Comparison of ENCODE assay signal across 8 cellular contexts in the genomic region with DNA sequence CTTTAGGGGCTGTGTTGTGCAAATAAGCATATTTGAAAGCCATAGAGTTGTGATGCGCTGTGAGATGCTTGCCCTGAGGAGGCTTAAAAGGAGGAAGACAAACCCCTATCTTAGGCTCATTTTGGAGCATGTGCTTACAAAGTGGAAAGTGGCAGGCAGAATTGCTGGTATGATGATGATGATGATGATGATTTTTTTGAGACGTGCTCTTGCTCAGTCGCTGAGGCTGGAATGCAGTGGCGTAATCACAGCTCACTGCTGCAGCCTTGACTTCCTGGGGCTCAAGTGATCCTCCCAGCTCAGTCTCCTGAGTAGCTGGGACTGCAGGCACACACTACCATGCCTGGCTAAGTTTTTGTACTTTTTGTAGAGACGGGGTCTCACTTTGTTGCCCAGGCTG. TPM values are rescaled to one million over a fixed set of nuclear protein-coding genes. Genes with fewer than 3 reads are reported as not detected.
DNase-seq lines count a peak whose midpoint lies in the region; ATAC-seq and TF ChIP-seq lines count a peak whose summit lies in the region.

No MANE protein-coding gene starts in this region.

- no peak for TF ChIP-seq EP300 in gastroesophageal sphincter (IDR thresholded peaks at IDR 0.05)

- H3K4me1 ChIP-seq in gastroesophageal sphincter: peaks cover 0 to 60% (median 26%) of the 10 kb centered on the region in 3 donors

- 9 to 30% methylated on average over 3 to 4 of the region's 5 CpGs for WGBS in gastroesophageal sphincter (ENCODE audit: low coverage in 1 of 2), 2 donors

- no peak for TF ChIP-seq POLR2A in gastroesophageal sphincter (IDR thresholded peaks at IDR 0.05)

- peak overlapping the region; percentile 80 to 89 for H3K4me3 ChIP-seq in gastroesophageal sphincter

- H3K9me3 ChIP-seq in gastroesophageal sphincter: no peaks in the 10 kb centered on the region

- H3K27me3 ChIP-seq in gastroesophageal sphincter: no peaks in the 10 kb centered on the region

- peak; percentile 21 for DNase-seq in activated T-cell treated with anti-CD3 and anti-CD28 coated beads for 48 hours (ENCODE audit: low read depth)
- DNase-seq in activated T-cell treated with anti-CD3 and anti-CD28 coated beads for 4 hours: no peak
- peak; percentile 1 for DNase-seq in activated CD4-positive, alpha-beta T cell treated with anti-CD3 and anti-CD28 coated beads, Interleukin-2, amount 50 U/mL, for 1 hour
- DNase-seq in stimulated activated CD8-positive, alpha-beta memory T cell treated with anti-CD3 and anti-CD28 coated beads, Interleukin-4, amount 100 ng/mL, for 48 hours: peak; percentile 40
- no peak for DNase-seq in H4 (ENCODE audit: low spot score)
- no peak for DNase-seq in cerebellum (ENCODE audit: low spot score)

- peak overlapping the region; percentile 76 to 99 (median 98) for H3K27ac ChIP-seq in gastroesophageal sphincter

- ATAC-seq in gastroesophageal sphincter: no peak
- no peak for ATAC-seq in GM18861 (IDR thresholded peaks at IDR 0.05; ENCODE audit: unreplicated experiment)

- peaks cover 0 to 22% of the 10 kb centered on the region in 2 donors for H3K36me3 ChIP-seq in gastroesophageal sphincter

- TF ChIP-seq CTCF in gastroesophageal sphincter (IDR thresholded peaks at IDR 0.05): no peak

RNA-seq across cellular contexts. Expression of gene CNOT8, which starts 1.7 kb away (rescaled TPM):
- total RNA-seq in gastroesophageal sphincter (10 to 100 TPM; 53.6 to 71.5 (median 61.5) TPM), cerebellum (60.9 TPM)
- 57.9 and 61.4 TPM in 2 replicates for total RNA-seq in H4 (2014; rRNA removed; shearing (Covaris generic))

RNA-seq across cellular contexts. Expression of gene FAXDC2, which starts 9.7 kb away (rescaled TPM):
- total RNA-seq in gastroesophageal sphincter (10 to 100 TPM; 26.6 to 75.5 (median 46.4) TPM), cerebellum (9.4 TPM)
- 0.81 and 3.2 TPM in 2 replicates for total RNA-seq in H4 (2014; rRNA removed; shearing (Covaris generic))

Comparison
In these comparisons a context has a peak if more than half of its experiments do, and no peak if none do; other contexts are left out.
1. DNase-seq: peak in activated T-cell treated with anti-CD3 and anti-CD28 coated beads for 48 hours (single experiment), activated CD4-positive, alpha-beta T cell treated with anti-CD3 and anti-CD28 coated beads, Interleukin-2, amount 50 U/mL, for 1 hour (single experiment) and stimulated activated CD8-positive, alpha-beta memory T cell treated with anti-CD3 and anti-CD28 coated beads, Interleukin-4, amount 100 ng/mL, for 48 hours (single experiment); none in activated T-cell treated with anti-CD3 and anti-CD28 coated beads for 4 hours (single experiment), H4 (single experiment) and cerebellum (single experiment).